Comparison of ENCODE assay signal across 1 cellular context in genomic region chr2:216315817-216316603, GRCh38.
TF ChIP-seq lines count a peak whose summit lies in the region.

No MANE protein-coding gene starts in this region.

TF ChIP-seq in K562, 482 proteins besides CTCF, POLR2A, EP300 and RAD21 (continued from another document):
- 0 out of 2 replicates have a peak, but pooled peaks have one; percentile 28 for TF ChIP-seq CREM (IDR thresholded peaks at IDR 0.05; ENCODE audit: low read depth)
- no peak for TF ChIP-seq ID3 (CRISPR knock-in tag; IDR thresholded peaks at IDR 0.05)
- peak; percentile 79; the same call in 1 of the 2 replicates for TF ChIP-seq ID3 (tag; IDR thresholded peaks at IDR 0.05)
- TF ChIP-seq CBFA2T3 (IDR thresholded peaks at IDR 0.05) = 0 out of 2 replicates have a peak, but pooled peaks have one; percentile 21
- no peak for TF ChIP-seq RFX7 (CRISPR knock-in tag; IDR thresholded peaks at IDR 0.05)
- TF ChIP-seq PURB (CRISPR knock-in tag; IDR thresholded peaks at IDR 0.05; ENCODE audit: low read depth) = no peak
- peak; percentile 70 for TF ChIP-seq C11orf30 (IDR thresholded peaks at IDR 0.05; ENCODE audit: low read depth)
- TF ChIP-seq EGR1 (conservative IDR thresholded peaks at IDR 0.05) = no peak
- TF ChIP-seq GABPA (tag; conservative IDR thresholded peaks at IDR 0.05; ENCODE audit: low read depth) = 0 out of 2 replicates have a peak, but pooled peaks have one; percentile 12
- TF ChIP-seq YBX1 (IDR thresholded peaks at IDR 0.05) = no peak
- TF ChIP-seq PHF8 (IDR thresholded peaks at IDR 0.05; ENCODE audit: borderline replicate concordance, low read length) = no peak
- TF ChIP-seq ZNF316 (IDR thresholded peaks at IDR 0.05) = peak; percentile 74
- peak; percentile 22; the same call in 1 of the 2 replicates for TF ChIP-seq JUND (IDR thresholded peaks at IDR 0.05; ENCODE audit: borderline replicate concordance, low read depth, low read length)
- no peak; the same call in 2 of the 3 replicates for TF ChIP-seq JUND (tag; IDR thresholded peaks at IDR 0.05; ENCODE audit: borderline replicate concordance, low read depth, low read length)
- peak in 1 of 2 experiments; percentile 38; a peak in 1 of 4 replicates for TF ChIP-seq NRF1 (conservative IDR thresholded peaks at IDR 0.05 in 1 of 2, IDR thresholded peaks at IDR 0.05 in 1 of 2)
- 0 out of 2 replicates have a peak, but pooled peaks have one; percentile 27 for TF ChIP-seq ETV1 (tag; conservative IDR thresholded peaks at IDR 0.05; ENCODE audit: low read depth)
- TF ChIP-seq ARID2 (IDR thresholded peaks at IDR 0.05) = no peak
- TF ChIP-seq MAFF (IDR thresholded peaks at IDR 0.05; ENCODE audit: low read length) = peak; percentile 56
- no peak for TF ChIP-seq HDAC3 (IDR thresholded peaks at IDR 0.05; ENCODE audit: borderline replicate concordance, partially characterized antibody)
- TF ChIP-seq MAFK (IDR thresholded peaks at IDR 0.05; ENCODE audit: low read length) = peak; percentile 60; the same call in 1 of the 2 replicates
- TF ChIP-seq FOSL1 (tag; conservative IDR thresholded peaks at IDR 0.05) = peak; percentile 82
- TF ChIP-seq HBP1 (CRISPR knock-in tag; IDR thresholded peaks at IDR 0.05) = no peak
- TF ChIP-seq MAFG (tag; conservative IDR thresholded peaks at IDR 0.05) = peak; percentile 83
- TF ChIP-seq ATF3 (IDR thresholded peaks at IDR 0.05) = peak; percentile 62; the same call in 1 of the 2 replicates
- no peak for TF ChIP-seq ATF3 (CRISPR knock-in tag; conservative IDR thresholded peaks at IDR 0.05)
- no peak for TF ChIP-seq NR2C2 (CRISPR knock-in tag; IDR thresholded peaks at IDR 0.05)
- peak; percentile 48; the same call in 1 of the 2 replicates for TF ChIP-seq NR2C2 (tag; IDR thresholded peaks at IDR 0.05)
- TF ChIP-seq SRF (CRISPR knock-in tag; IDR thresholded peaks at IDR 0.05) = peak in 1 of 2 experiments; percentile 67; a peak in 2 of 4 replicates
- TF ChIP-seq NFE2 (IDR thresholded peaks at IDR 0.05; ENCODE audit: low read depth) = peak; percentile 50
- no peak for TF ChIP-seq MXI1 (IDR thresholded peaks at IDR 0.05; ENCODE audit: low read depth, low read length)
- TF ChIP-seq SAFB (IDR thresholded peaks at IDR 0.05; ENCODE audit: borderline replicate concordance, low read depth, low read length) = no peak
